Comparison of ENCODE assay signal across 9 cellular contexts in the genomic region with DNA sequence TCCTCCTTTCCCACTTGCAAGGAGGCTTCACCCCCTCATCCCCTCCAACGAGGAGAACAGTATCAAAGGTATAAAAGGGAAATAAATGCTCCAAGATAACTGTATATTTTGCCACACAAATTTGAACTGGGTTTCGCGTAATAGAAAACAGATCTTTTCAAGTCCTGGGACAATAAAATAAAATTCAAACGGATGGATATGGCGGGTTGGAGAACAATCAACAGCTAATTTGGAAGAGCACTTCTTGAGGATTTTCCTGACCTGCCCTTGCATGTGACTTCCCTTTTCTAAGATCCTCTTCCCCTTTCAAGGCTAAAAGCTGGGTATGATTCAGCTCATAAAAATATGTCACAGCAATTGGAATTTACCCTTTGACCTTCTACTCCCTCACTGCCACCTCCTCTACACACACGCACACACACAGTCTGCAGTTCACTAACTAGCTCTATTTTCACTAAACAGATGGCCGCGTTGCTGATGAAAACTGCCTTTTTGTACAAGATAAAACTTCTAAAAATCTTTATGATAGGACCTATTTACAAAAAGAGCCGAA.
A peak's percentile ranks its signal among the peaks of the same experiment; 100 is the strongest.
DNase-seq lines count a peak whose midpoint lies in the region; ATAC-seq and TF ChIP-seq lines count a peak whose summit lies in the region.
"Had no signal": no experiment of that assay in that cellular context is flagged by ENCODE, and none has a peak within 500 bp of the region (broad histone marks: within the 10 kb centered on the region; RNA-seq: fewer than 3 reads in every experiment).

No MANE protein-coding gene starts in this region.

- ATAC-seq in WTC11 (no peak), GM18498 (IDR thresholded peaks at IDR 0.05; ENCODE audit: unreplicated experiment) (no peak)

- H3K4me3 Mint-ChIP-seq in WTC11 = peak overlapping the region; percentile 80
- no peak overlapping the region for H3K4me3 Mint-ChIP-seq in T-helper 2 cell treated with Interferon-gamma antibody and Interleukin-4, amounts not matched to agents 5 μg/mL and 100 μg/mL, for 36 hours

- H3K27me3 Mint-ChIP-seq in WTC11 (ENCODE audit: low read depth) = peaks cover 8% of the 10 kb centered on the region
- peaks cover 18% of the 10 kb centered on the region for H3K27me3 Mint-ChIP-seq in T-helper 2 cell treated with Interferon-gamma antibody and Interleukin-4, amounts not matched to agents 5 μg/mL and 100 μg/mL, for 36 hours (ENCODE audit: low read depth)
- H3K27me3 Mint-ChIP-seq: IgD-negative memory B cell had no signal

- H3K9me3 ChIP-seq in iPS-20b (ENCODE audit: insufficient read depth, low read depth, low read length) = no peaks in the 10 kb centered on the region
- no peaks in the 10 kb centered on the region for H3K9me3 ChIP-seq in BE2C

- no peaks in the 10 kb centered on the region for H3K36me3 Mint-ChIP-seq in WTC11
- no peaks in the 10 kb centered on the region for H3K36me3 Mint-ChIP-seq in T-helper 2 cell treated with Interferon-gamma antibody and Interleukin-4, amounts not matched to agents 5 μg/mL and 100 μg/mL, for 36 hours (ENCODE audit: low read depth)
- H3K36me3 Mint-ChIP-seq: IgD-negative memory B cell had no signal

- DNase-seq in HS-27A (ENCODE audit: low read depth) (peak; percentile 52), WTC11 (ENCODE audit: low spot score) (no peak), smooth muscle cell of the brain vasculature (ENCODE audit: low read depth, low spot score) (peak; percentile 17), NCI-H526 (lab: John Stamatoyannopoulos, UW) (no peak), BE2C (no peak)
- no peak for DNase-seq in T-helper 2 cell treated with Interferon-gamma antibody and Interleukin-4, amounts not matched to agents 5 μg/mL and 100 μg/mL, for 36 hours (ENCODE audit: low spot score)

- peak overlapping the region; percentile 59; the same call in 1 of the 2 replicates for H3K9ac ChIP-seq in iPS-20b (ENCODE audit: low read depth, low read length)

- peak overlapping the region; percentile 67 for H3K4me3 ChIP-seq in iPS-20b (ENCODE audit: low read length)
- H3K4me3 ChIP-seq in BE2C (ENCODE audit: low read depth, low read length) = no peak overlapping the region

- no peak overlapping the region for H3K27ac ChIP-seq in iPS-20b (ENCODE audit: low read length)

- peak overlapping the region; percentile 66; the same call in 1 of the 2 replicates for H3K27ac Mint-ChIP-seq in WTC11
- no peak overlapping the region for H3K27ac Mint-ChIP-seq in T-helper 2 cell treated with Interferon-gamma antibody and Interleukin-4, amounts not matched to agents 5 μg/mL and 100 μg/mL, for 36 hours

- CTCF ChIA-PET in WTC11 (lab: Charles Lee) = interaction anchor here (1.5 to 2.3 kb wide), 2 partner anchors 167 to 530 kb away, joined by 4 to 6 read pairs; no protein-coding TSS in a partner anchor

- H3K36me3 ChIP-seq in iPS-20b (ENCODE audit: insufficient read depth, low read depth, low read length) = no peaks in the 10 kb centered on the region
- no peaks in the 10 kb centered on the region for H3K36me3 ChIP-seq in BE2C

- H3K27me3 ChIP-seq in iPS-20b (ENCODE audit: insufficient read depth, low read length) = peaks cover 6% of the 10 kb centered on the region; the same call in 1 of the 2 replicates
- no peaks in the 10 kb centered on the region for H3K27me3 ChIP-seq in BE2C

- H3K9me3 Mint-ChIP-seq in WTC11 = no peaks in the 10 kb centered on the region
- H3K9me3 Mint-ChIP-seq in T-helper 2 cell treated with Interferon-gamma antibody and Interleukin-4, amounts not matched to agents 5 μg/mL and 100 μg/mL, for 36 hours = no peaks in the 10 kb centered on the region
- H3K9me3 Mint-ChIP-seq: IgD-negative memory B cell had no signal

- peaks cover 29% of the 10 kb centered on the region for H3K4me1 ChIP-seq in iPS-20b (ENCODE audit: insufficient read depth, low read length)
- no peaks in the 10 kb centered on the region for H3K4me1 ChIP-seq in BE2C

- H3K4me1 Mint-ChIP-seq in WTC11 = peaks cover 50% of the 10 kb centered on the region
- H3K4me1 Mint-ChIP-seq in T-helper 2 cell treated with Interferon-gamma antibody and Interleukin-4, amounts not matched to agents 5 μg/mL and 100 μg/mL, for 36 hours (ENCODE audit: low read depth) = no peaks in the 10 kb centered on the region

- POLR2A ChIA-PET in WTC11 (lab: Charles Lee) = no interaction called here

- TF ChIP-seq CTCF in WTC11 (IDR thresholded peaks at IDR 0.05) = no peak
- TF ChIP-seq CTCF in BE2C (IDR thresholded peaks at IDR 0.05; ENCODE audit: low read depth, low read length) = no peak

TF ChIP-seq in WTC11, 78 proteins besides CTCF, POLR2A, EP300 and RAD21:
- no peak for TF ChIP-seq CREM (CRISPR knock-in tag; IDR thresholded peaks at IDR 0.05)
- TF ChIP-seq, protein P1, sequence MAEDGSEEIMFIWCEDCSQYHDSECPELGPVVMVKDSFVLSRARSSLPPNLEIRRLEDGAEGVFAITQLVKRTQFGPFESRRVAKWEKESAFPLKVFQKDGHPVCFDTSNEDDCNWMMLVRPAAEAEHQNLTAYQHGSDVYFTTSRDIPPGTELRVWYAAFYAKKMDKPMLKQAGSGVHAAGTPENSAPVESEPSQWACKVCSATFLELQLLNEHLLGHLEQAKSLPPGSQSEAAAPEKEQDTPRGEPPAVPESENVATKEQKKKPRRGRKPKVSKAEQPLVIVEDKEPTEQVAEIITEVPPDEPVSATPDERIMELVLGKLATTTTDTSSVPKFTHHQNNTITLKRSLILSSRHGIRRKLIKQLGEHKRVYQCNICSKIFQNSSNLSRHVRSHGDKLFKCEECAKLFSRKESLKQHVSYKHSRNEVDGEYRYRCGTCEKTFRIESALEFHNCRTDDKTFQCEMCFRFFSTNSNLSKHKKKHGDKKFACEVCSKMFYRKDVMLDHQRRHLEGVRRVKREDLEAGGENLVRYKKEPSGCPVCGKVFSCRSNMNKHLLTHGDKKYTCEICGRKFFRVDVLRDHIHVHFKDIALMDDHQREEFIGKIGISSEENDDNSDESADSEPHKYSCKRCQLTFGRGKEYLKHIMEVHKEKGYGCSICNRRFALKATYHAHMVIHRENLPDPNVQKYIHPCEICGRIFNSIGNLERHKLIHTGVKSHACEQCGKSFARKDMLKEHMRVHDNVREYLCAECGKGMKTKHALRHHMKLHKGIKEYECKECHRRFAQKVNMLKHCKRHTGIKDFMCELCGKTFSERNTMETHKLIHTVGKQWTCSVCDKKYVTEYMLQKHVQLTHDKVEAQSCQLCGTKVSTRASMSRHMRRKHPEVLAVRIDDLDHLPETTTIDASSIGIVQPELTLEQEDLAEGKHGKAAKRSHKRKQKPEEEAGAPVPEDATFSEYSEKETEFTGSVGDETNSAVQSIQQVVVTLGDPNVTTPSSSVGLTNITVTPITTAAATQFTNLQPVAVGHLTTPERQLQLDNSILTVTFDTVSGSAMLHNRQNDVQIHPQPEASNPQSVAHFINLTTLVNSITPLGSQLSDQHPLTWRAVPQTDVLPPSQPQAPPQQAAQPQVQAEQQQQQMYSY (CRISPR knock-in tag; IDR thresholded peaks at IDR 0.05) = no peak
- TF ChIP-seq, protein P2, sequence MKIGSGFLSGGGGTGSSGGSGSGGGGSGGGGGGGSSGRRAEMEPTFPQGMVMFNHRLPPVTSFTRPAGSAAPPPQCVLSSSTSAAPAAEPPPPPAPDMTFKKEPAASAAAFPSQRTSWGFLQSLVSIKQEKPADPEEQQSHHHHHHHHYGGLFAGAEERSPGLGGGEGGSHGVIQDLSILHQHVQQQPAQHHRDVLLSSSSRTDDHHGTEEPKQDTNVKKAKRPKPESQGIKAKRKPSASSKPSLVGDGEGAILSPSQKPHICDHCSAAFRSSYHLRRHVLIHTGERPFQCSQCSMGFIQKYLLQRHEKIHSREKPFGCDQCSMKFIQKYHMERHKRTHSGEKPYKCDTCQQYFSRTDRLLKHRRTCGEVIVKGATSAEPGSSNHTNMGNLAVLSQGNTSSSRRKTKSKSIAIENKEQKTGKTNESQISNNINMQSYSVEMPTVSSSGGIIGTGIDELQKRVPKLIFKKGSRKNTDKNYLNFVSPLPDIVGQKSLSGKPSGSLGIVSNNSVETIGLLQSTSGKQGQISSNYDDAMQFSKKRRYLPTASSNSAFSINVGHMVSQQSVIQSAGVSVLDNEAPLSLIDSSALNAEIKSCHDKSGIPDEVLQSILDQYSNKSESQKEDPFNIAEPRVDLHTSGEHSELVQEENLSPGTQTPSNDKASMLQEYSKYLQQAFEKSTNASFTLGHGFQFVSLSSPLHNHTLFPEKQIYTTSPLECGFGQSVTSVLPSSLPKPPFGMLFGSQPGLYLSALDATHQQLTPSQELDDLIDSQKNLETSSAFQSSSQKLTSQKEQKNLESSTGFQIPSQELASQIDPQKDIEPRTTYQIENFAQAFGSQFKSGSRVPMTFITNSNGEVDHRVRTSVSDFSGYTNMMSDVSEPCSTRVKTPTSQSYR (CRISPR knock-in tag; IDR thresholded peaks at IDR 0.05) = no peak
- no peak for TF ChIP-seq MLX (CRISPR knock-in tag; IDR thresholded peaks at IDR 0.05)
- no peak for TF ChIP-seq ATF2 (CRISPR knock-in tag; IDR thresholded peaks at IDR 0.05; ENCODE audit: borderline replicate concordance, low read depth)
TF ChIP-seq in WTC11: peak in this region for 0.

Comparison
In these comparisons a context has a peak if more than half of its experiments do, and no peak if none do; other contexts are left out.
1. DNase-seq: peak in HS-27A (single experiment) and smooth muscle cell of the brain vasculature (single experiment); none in WTC11 (single experiment), NCI-H526 (0 of 2), BE2C (single experiment) and T-helper 2 cell treated with Interferon-gamma antibody and Interleukin-4, amounts not matched to agents 5 μg/mL and 100 μg/mL, for 36 hours (single experiment).